ENCODE assay signal across 28 cellular contexts in the genomic region with DNA sequence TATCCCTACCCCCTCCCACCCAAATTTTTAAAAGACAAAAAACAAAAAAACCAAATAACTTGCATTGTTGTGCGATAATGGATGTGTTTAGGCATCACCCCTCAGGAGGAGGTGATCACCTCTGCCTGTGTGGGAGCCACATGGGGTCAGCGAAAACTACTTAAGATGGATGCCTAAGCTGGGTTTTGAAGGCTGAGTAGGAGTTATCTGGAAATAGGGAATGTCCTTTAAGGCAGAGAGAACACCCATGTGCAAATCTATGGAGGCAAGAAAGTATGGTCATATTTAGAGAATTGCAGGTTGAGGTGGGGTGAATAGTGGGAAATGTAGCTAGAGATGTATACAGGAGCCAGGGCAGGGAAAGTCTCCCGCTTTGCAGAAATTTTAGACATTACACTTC.
"Had no signal": no experiment of that assay in that cellular context is flagged by ENCODE, and none has a peak within 500 bp of the region (broad histone marks: within the 10 kb centered on the region; RNA-seq: fewer than 3 reads in every experiment).

No MANE protein-coding gene starts in this region.

- DNase-seq: islet precursor cell; left ventricle myocardium inferior; mesendoderm; midbrain; mucosa of descending colon; naive thymus-derived CD4-positive, alpha-beta T cell; nucleus accumbens; pancreas; posterior cingulate gyrus; retina; right cardiac atrium; stimulated activated CD4-positive, alpha-beta T cell treated with anti-CD3 and anti-CD28 coated beads, Interleukin-12 subunit alpha, Interleukin-12 subunit beta, amount 100 ng/mL, for 4 hours; stimulated activated CD4-positive, alpha-beta T cell treated with anti-CD3 and anti-CD28 coated beads, Interleukin-15, amount 100 ng/mL, for 24 hours; stimulated activated CD4-positive, alpha-beta T cell treated with anti-CD3 and anti-CD28 coated beads, Interleukin-2, amount 100 ng/mL, for 24 hours; stimulated activated CD4-positive, alpha-beta T cell treated with anti-CD3 and anti-CD28 coated beads, Interleukin-4, amount 100 ng/mL, for 1 hour; stimulated activated naive CD4-positive, alpha-beta T cell; tibial artery; trophoblast cell; upper lobe of right lung had no signal

- H3K27ac Mint-ChIP-seq: natural killer cell treated with Interleukin-12 subunit alpha and Interleukin-12 subunit beta and Interleukin-15 and Interleukin-18, amount 100 ng/mL, for 72 hours; stimulated activated naive CD8-positive, alpha-beta T cell treated with anti-CD3 and anti-CD28 coated beads, Interleukin-15, Interleukin-2, amounts not matched to agents 100 ng/mL and 50 ng/mL, for 24 hours had no signal

- H3K4me3 ChIP-seq: left ventricle myocardium inferior, lung, mucosa of descending colon, pancreas, prostate gland, skin epidermis, suprapubic skin, thoracic aorta, tibial artery, upper lobe of right lung had no signal

- H3K36me3 ChIP-seq: prostate gland had no signal

- H3K9me3 Mint-ChIP-seq: natural killer cell treated with Interleukin-12 subunit alpha and Interleukin-12 subunit beta and Interleukin-15 and Interleukin-18, amount 100 ng/mL, for 72 hours; stimulated activated naive CD8-positive, alpha-beta T cell treated with anti-CD3 and anti-CD28 coated beads, Interleukin-15, Interleukin-2, amounts not matched to agents 100 ng/mL and 50 ng/mL, for 24 hours had no signal

- H3K27me3 ChIP-seq: pancreas, suprapubic skin, tibial artery, upper lobe of right lung had no signal

- H3K27me3 Mint-ChIP-seq: naive thymus-derived CD4-positive, alpha-beta T cell; natural killer cell treated with Interleukin-12 subunit alpha and Interleukin-12 subunit beta and Interleukin-15 and Interleukin-18, amount 100 ng/mL, for 72 hours; stimulated activated naive CD8-positive, alpha-beta T cell treated with anti-CD3 and anti-CD28 coated beads, Interleukin-15, Interleukin-2, amounts not matched to agents 100 ng/mL and 50 ng/mL, for 24 hours had no signal

- H3K4me3 Mint-ChIP-seq: naive thymus-derived CD4-positive, alpha-beta T cell; natural killer cell treated with Interleukin-12 subunit alpha and Interleukin-12 subunit beta and Interleukin-15 and Interleukin-18, amount 100 ng/mL, for 72 hours; stimulated activated naive CD8-positive, alpha-beta T cell treated with anti-CD3 and anti-CD28 coated beads, Interleukin-15, Interleukin-2, amounts not matched to agents 100 ng/mL and 50 ng/mL, for 24 hours had no signal

- H3K27ac ChIP-seq: left ventricle myocardium inferior, pancreas, prostate gland, skin epidermis, suprapubic skin, thoracic aorta, tibial artery, upper lobe of right lung had no signal

- H3K9me3 ChIP-seq: left ventricle myocardium inferior, mucosa of descending colon, pancreas, prostate gland, suprapubic skin, thoracic aorta, tibial artery, upper lobe of right lung had no signal

- FAIRE-seq: pancreas, urothelium cell line had no signal

- ATAC-seq: mucosa of descending colon; naive thymus-derived CD4-positive, alpha-beta T cell; natural killer cell treated with Interleukin-12 subunit alpha and Interleukin-12 subunit beta and Interleukin-15 and Interleukin-18, amount 100 ng/mL, for 72 hours; pancreas; right cardiac atrium; sciatic nerve; upper lobe of right lung had no signal
